Comparison of ENCODE assay signal across 18 cellular contexts in genomic region chr7:102913846-102914245, GRCh38. TPM values are rescaled to one million over a fixed set of nuclear protein-coding genes. Genes with fewer than 3 reads are reported as not detected.
DNase-seq lines count a peak whose midpoint lies in the region; ATAC-seq and TF ChIP-seq lines count a peak whose summit lies in the region.
"Had no signal": no experiment of that assay in that cellular context is flagged by ENCODE, and none has a peak within 500 bp of the region (broad histone marks: within the 10 kb centered on the region; RNA-seq: fewer than 3 reads in every experiment).

No MANE protein-coding gene starts in this region.

- POLR2A ChIA-PET in SK-N-SH (lab: Yijun Ruan, JAX) = no interaction called here

- TF ChIP-seq RAD21 in SK-N-SH (IDR thresholded peaks at IDR 0.05; ENCODE audit: low read length) = no peak

- H3F3A ChIP-seq in SK-N-SH (replicated peaks; ENCODE audit: insufficient read depth) (peaks cover 21% of the 10 kb centered on the region), neural progenitor cell (ENCODE audit: low read depth) (peaks cover 16% of the 10 kb centered on the region)

- H2AFZ ChIP-seq in SK-N-SH (ENCODE audit: low read depth) (no peak overlapping the region), neural progenitor cell (replicated peaks) (no peak overlapping the region)

- no peaks in the 10 kb centered on the region for H3K27me3 ChIP-seq in SK-N-SH (ENCODE audit: insufficient read depth)
- no peaks in the 10 kb centered on the region for H3K27me3 ChIP-seq in neural progenitor cell
- H3K27me3 ChIP-seq: gastroesophageal sphincter, upper lobe of right lung had no signal

- H3K9ac ChIP-seq in SK-N-SH = no peak overlapping the region
- no peak overlapping the region for H3K9ac ChIP-seq in neural progenitor cell

- H3K4me3 ChIP-seq in SK-N-SH (ENCODE audit: low read depth in 2 of 2, low read length in 1 of 2) (peak overlapping the region in 1 of 2 experiments; percentile 48; a peak in 1 of 4 replicates), fibroblast of the aortic adventitia (ENCODE audit: low read depth, low read length) (peak overlapping the region; percentile 82), neural progenitor cell (no peak overlapping the region)
- H3K4me3 ChIP-seq: upper lobe of right lung had no signal

- ATAC-seq in SK-N-SH treated with all-trans-retinoic acid at 6 μM for 48 hours = no peak
- ATAC-seq in GM18870 (IDR thresholded peaks at IDR 0.05; ENCODE audit: unreplicated experiment) = no peak
- ATAC-seq in GM19397 (IDR thresholded peaks at IDR 0.05; ENCODE audit: unreplicated experiment) = no peak
- ATAC-seq: stimulated activated effector memory CD8-positive, alpha-beta T cell treated with anti-CD3 and anti-CD28 coated beads, Interleukin-12 subunit alpha, Interleukin-12 subunit beta, amount 100 ng/mL, for 72 hours had no signal

- peaks cover 0 to 18% of the 10 kb centered on the region in 2 experiments for H3K4me1 ChIP-seq in SK-N-SH (ENCODE audit: control insufficient read depth in 1 of 2, insufficient read depth in 2 of 2, low read depth in 1 of 2, low read length in 1 of 2)
- H3K4me1 ChIP-seq in neural progenitor cell = peaks cover 26% of the 10 kb centered on the region
- H3K4me1 ChIP-seq: upper lobe of right lung had no signal

- CTCF ChIA-PET in SK-N-SH (lab: Yijun Ruan, JAX) = interaction anchor here (1.2 to 1.6 kb wide), 3 partner anchors 14 to 32 kb away, joined by 3 to 4 read pairs (median 3); no protein-coding TSS in a partner anchor

- H4K20me1 ChIP-seq in SK-N-SH (ENCODE audit: insufficient read depth) = no peaks in the 10 kb centered on the region
- H4K20me1 ChIP-seq in neural progenitor cell (ENCODE audit: low read depth) = no peaks in the 10 kb centered on the region

- TF ChIP-seq CTCF in SK-N-SH (IDR thresholded peaks at IDR 0.05) (no peak), fibroblast of the aortic adventitia (IDR thresholded peaks at IDR 0.05; ENCODE audit: insufficient read depth, low read length) (no peak), neural progenitor cell (IDR thresholded peaks at IDR 0.05) (no peak), type B pancreatic cell (conservative IDR thresholded peaks at IDR 0.05) (no peak)

- H3K9me3 ChIP-seq in SK-N-SH (no peaks in the 10 kb centered on the region), neural progenitor cell (ENCODE audit: low read depth) (no peaks in the 10 kb centered on the region)
- H3K9me3 ChIP-seq: gastroesophageal sphincter, upper lobe of right lung had no signal

- no peaks in the 10 kb centered on the region for H3K9me2 ChIP-seq in SK-N-SH

- no peak for TF ChIP-seq EP300 in SK-N-SH (IDR thresholded peaks at IDR 0.05; ENCODE audit: borderline replicate concordance in 1 of 2, low read depth in 1 of 2, low read length in 1 of 2)

- peaks cover 27% of the 10 kb centered on the region for H3K4me1 Mint-ChIP-seq in neural progenitor cell
- H3K4me1 Mint-ChIP-seq in type B pancreatic cell (ENCODE audit: unreplicated experiment) = peaks cover 14% of the 10 kb centered on the region
- H3K4me1 Mint-ChIP-seq: immature natural killer cell; stimulated activated effector memory CD8-positive, alpha-beta T cell treated with anti-CD3 and anti-CD28 coated beads, Interleukin-12 subunit alpha, Interleukin-12 subunit beta, amount 100 ng/mL, for 72 hours had no signal

- H3K27ac Mint-ChIP-seq in neural progenitor cell (no peak overlapping the region), type B pancreatic cell (no peak overlapping the region)
- H3K27ac Mint-ChIP-seq: activated naive CD8-positive, alpha-beta T cell treated with anti-CD3 and anti-CD28 coated beads, Interleukin-2, amount 10 ng/mL, durations not matched to agents 7 days and 5 days; activated T-cell treated with anti-CD3 and anti-CD28 coated beads, Interleukin-2, amount 50 U/mL, for 24 hours; immature natural killer cell; stimulated activated effector memory CD8-positive, alpha-beta T cell treated with anti-CD3 and anti-CD28 coated beads, Interleukin-12 subunit alpha, Interleukin-12 subunit beta, amount 100 ng/mL, for 72 hours had no signal

- H3K4me3 Mint-ChIP-seq in neural progenitor cell = peak overlapping the region; percentile 89
- H3K4me3 Mint-ChIP-seq in type B pancreatic cell = peak overlapping the region; percentile 88
- H3K4me3 Mint-ChIP-seq: activated naive CD8-positive, alpha-beta T cell treated with anti-CD3 and anti-CD28 coated beads, Interleukin-2, amount 10 ng/mL, durations not matched to agents 7 days and 5 days; activated T-cell treated with anti-CD3 and anti-CD28 coated beads, Interleukin-2, amount 50 U/mL, for 24 hours; immature natural killer cell; stimulated activated effector memory CD8-positive, alpha-beta T cell treated with anti-CD3 and anti-CD28 coated beads, Interleukin-12 subunit alpha, Interleukin-12 subunit beta, amount 100 ng/mL, for 72 hours had no signal

- H3K36me3 ChIP-seq in SK-N-SH (replicated peaks in 1 of 2; ENCODE audit: control insufficient read depth in 1 of 2, insufficient read depth in 2 of 2, low read length in 1 of 2) (no peaks in the 10 kb centered on the region), neural progenitor cell (no peaks in the 10 kb centered on the region)
- H3K36me3 ChIP-seq: gastroesophageal sphincter, upper lobe of right lung had no signal

- 94% methylated on average over 9 of the region's 9 CpGs for WGBS in SK-N-SH (ENCODE audit: low lambda C conversion rate)

- H3K4me2 ChIP-seq in SK-N-SH (peak overlapping the region; percentile 0; the same call in 1 of the 2 replicates), neural progenitor cell (no peak overlapping the region)

- no peaks in the 10 kb centered on the region for H3K9me3 Mint-ChIP-seq in neural progenitor cell
- no peaks in the 10 kb centered on the region for H3K9me3 Mint-ChIP-seq in type B pancreatic cell
- H3K9me3 Mint-ChIP-seq: activated naive CD8-positive, alpha-beta T cell treated with anti-CD3 and anti-CD28 coated beads, Interleukin-2, amount 10 ng/mL, durations not matched to agents 7 days and 5 days; activated T-cell treated with anti-CD3 and anti-CD28 coated beads, Interleukin-2, amount 50 U/mL, for 24 hours; immature natural killer cell; stimulated activated effector memory CD8-positive, alpha-beta T cell treated with anti-CD3 and anti-CD28 coated beads, Interleukin-12 subunit alpha, Interleukin-12 subunit beta, amount 100 ng/mL, for 72 hours had no signal

- H3K27me3 Mint-ChIP-seq in neural progenitor cell (ENCODE audit: insufficient read depth, low read depth) = no peaks in the 10 kb centered on the region
- H3K27me3 Mint-ChIP-seq in type B pancreatic cell = no peaks in the 10 kb centered on the region
- H3K27me3 Mint-ChIP-seq: activated naive CD8-positive, alpha-beta T cell treated with anti-CD3 and anti-CD28 coated beads, Interleukin-2, amount 10 ng/mL, durations not matched to agents 7 days and 5 days; activated T-cell treated with anti-CD3 and anti-CD28 coated beads, Interleukin-2, amount 50 U/mL, for 24 hours had no signal

- H3K79me2 ChIP-seq in SK-N-SH (ENCODE audit: insufficient read depth) (no peaks in the 10 kb centered on the region), neural progenitor cell (ENCODE audit: low read depth) (no peaks in the 10 kb centered on the region)

- H3K36me3 Mint-ChIP-seq in neural progenitor cell = no peaks in the 10 kb centered on the region
- H3K36me3 Mint-ChIP-seq in type B pancreatic cell = no peaks in the 10 kb centered on the region
- H3K36me3 Mint-ChIP-seq: activated naive CD8-positive, alpha-beta T cell treated with anti-CD3 and anti-CD28 coated beads, Interleukin-2, amount 10 ng/mL, durations not matched to agents 7 days and 5 days; immature natural killer cell; stimulated activated effector memory CD8-positive, alpha-beta T cell treated with anti-CD3 and anti-CD28 coated beads, Interleukin-12 subunit alpha, Interleukin-12 subunit beta, amount 100 ng/mL, for 72 hours had no signal

- DNase-seq in SK-N-SH (no peak), fibroblast of the aortic adventitia (ENCODE audit: low read depth) (peak; percentile 47), neural progenitor cell (ENCODE audit: low spot score) (no peak), type B pancreatic cell (ENCODE audit: extremely low spot score, unreplicated experiment) (no peak), SK-N-DZ (ENCODE audit: low spot score) (no peak)
- DNase-seq: activated naive CD8-positive, alpha-beta T cell treated with anti-CD3 and anti-CD28 coated beads, Interleukin-2, amount 10 ng/mL, durations not matched to agents 7 days and 5 days; activated T-cell treated with anti-CD3 and anti-CD28 coated beads, Interleukin-2, amount 50 U/mL, for 24 hours; immature natural killer cell; NCI-H2081 treated with DMSO at 0.1 percent for 48 hours; NCI-H524 treated with DMSO at 0.1 percent for 48 hours; upper lobe of right lung had no signal

- H3K27ac ChIP-seq in SK-N-SH (ENCODE audit: low read depth in 2 of 2, low read length in 1 of 2) (no peak overlapping the region; a peak in 2 of 4 replicates), neural progenitor cell (no peak overlapping the region)
- H3K27ac ChIP-seq: 22Rv1, upper lobe of right lung had no signal

TF ChIP-seq in SK-N-SH, 30 proteins besides CTCF, POLR2A, EP300 and RAD21 (continues in another document):
- TF ChIP-seq FOXM1 (IDR thresholded peaks at IDR 0.05; ENCODE audit: low read depth) (no peak), FOXJ3 (CRISPR knock-in tag; IDR thresholded peaks at IDR 0.05) (no peak), GABPA (IDR thresholded peaks at IDR 0.05; ENCODE audit: low read depth) (no peak), TCF12 (IDR thresholded peaks at IDR 0.05) (no peak), TAF1 (IDR thresholded peaks at IDR 0.05; ENCODE audit: borderline replicate concordance, low read depth, low read length) (no peak)

TF ChIP-seq in SK-N-SH treated with all-trans-retinoic acid at 6 μM for 48 hours, 23 proteins besides CTCF, POLR2A, EP300 and RAD21:
- no peak for TF ChIP-seq PPARA (CRISPR knock-in tag; IDR thresholded peaks at IDR 0.05; ENCODE audit: borderline replicate concordance)
- no peak for TF ChIP-seq ZNF70 (CRISPR knock-in tag; IDR thresholded peaks at IDR 0.05)

RNA-seq across cellular contexts. Expression of gene LRRC17, which starts 1.0 kb away (rescaled TPM):
- polyA plus RNA-seq in SK-N-SH (2012; rRNA removed) = 101 and 138 TPM in 2 replicates
- polyA plus RNA-seq in SK-N-SH (2012; cell fraction: cytosol; rRNA removed) = 138 and 169 TPM in 2 replicates
- polyA plus RNA-seq in SK-N-SH (2012; cell fraction: nucleus; rRNA removed) = 35.8 and 67.6 TPM in 2 replicates
- total RNA-seq in fibroblast of the aortic adventitia (ENCODE audit: low replicate concordance) = 95.6 and 131 TPM in 2 replicates
- total RNA-seq in neural progenitor cell (ENCODE audit: low replicate concordance) = 4.3 and 4.6 TPM in 2 replicates
- 1.5 and 68.3 TPM in 2 replicates for total RNA-seq in type B pancreatic cell (ENCODE audit: low replicate concordance)
- 2.1 and 2.2 TPM in 2 replicates for polyA plus RNA-seq in SK-N-DZ (2014; cell fraction: cytosol; rRNA removed)
- 3.3 and 3.5 TPM in 2 replicates for polyA plus RNA-seq in SK-N-DZ (2014; cell fraction: nucleus; rRNA removed)
- total RNA-seq: activated naive CD8-positive, alpha-beta T cell treated with anti-CD3 and anti-CD28 coated beads, Interleukin-2, amount 10 ng/mL, durations not matched to agents 7 days and 5 days; OCI-LY7 had no signal
- polyA plus RNA-seq: immature natural killer cell had no signal
